In genomic region chr10:129586897-129587443, GRCh38 we compare ENCODE assay signal across 1 cellular context.
A peak's percentile ranks its signal among the peaks of the same experiment; 100 is the strongest.
TF ChIP-seq lines count a peak whose summit lies in the region.

No MANE protein-coding gene starts in this region.

TF ChIP-seq in HEK293, 187 proteins besides CTCF, POLR2A, EP300 and RAD21 (continued from another document):
- TF ChIP-seq ZNF362 (tag by site-specific recombination; IDR thresholded peaks at IDR 0.05) (no peak), REST (tag by site-specific recombination; IDR thresholded peaks at IDR 0.05) (no peak), AEBP2 (tag by site-specific recombination; IDR thresholded peaks at IDR 0.05; ENCODE audit: borderline replicate concordance) (no peak), ZNF621 (tag by site-specific recombination; IDR thresholded peaks at IDR 0.05) (no peak), ZNF302 (tag by site-specific recombination; IDR thresholded peaks at IDR 0.05; ENCODE audit: low read depth) (no peak), ZNF501 (tag by site-specific recombination; IDR thresholded peaks at IDR 0.05) (no peak), WT1 (tag by site-specific recombination; IDR thresholded peaks at IDR 0.05) (no peak), ZNF239 (tag by site-specific recombination; IDR thresholded peaks at IDR 0.05) (no peak), KLF16 (tag by site-specific recombination; IDR thresholded peaks at IDR 0.05) (no peak), ZNF639 (tag by site-specific recombination; IDR thresholded peaks at IDR 0.05) (0 out of 2 replicates have a peak, but pooled peaks have one; percentile 46), ZNF423 (tag by site-specific recombination; IDR thresholded peaks at IDR 0.05) (no peak), SETDB1 (IDR thresholded peaks at IDR 0.05; ENCODE audit: insufficient read length, low read length) (peak; percentile 92), PATZ1 (tag by site-specific recombination; IDR thresholded peaks at IDR 0.05) (no peak), KLF17 (tag by site-specific recombination; IDR thresholded peaks at IDR 0.05) (no peak), ZNF121 (tag by site-specific recombination; IDR thresholded peaks at IDR 0.05) (no peak), ZBTB26 (tag by site-specific recombination; optimal IDR thresholded peaks at IDR 0.05) (no peak), ZNF488 (tag by site-specific recombination; IDR thresholded peaks at IDR 0.05) (no peak), ZNF843 (tag by site-specific recombination; IDR thresholded peaks at IDR 0.05) (no peak), ZNF529 (tag by site-specific recombination; IDR thresholded peaks at IDR 0.05; ENCODE audit: insufficient replicate concordance) (peak; percentile 67), ZNF169 (tag by site-specific recombination; IDR thresholded peaks at IDR 0.05) (no peak), SP2 (tag by site-specific recombination; IDR thresholded peaks at IDR 0.05) (no peak), BCL11B (tag by site-specific recombination; IDR thresholded peaks at IDR 0.05; ENCODE audit: low read depth) (no peak), HIC1 (tag by site-specific recombination; IDR thresholded peaks at IDR 0.05) (no peak), ZBTB48 (tag by site-specific recombination; IDR thresholded peaks at IDR 0.05) (no peak), ZNF449 (tag by site-specific recombination; IDR thresholded peaks at IDR 0.05) (no peak), EGR2 (tag by site-specific recombination; IDR thresholded peaks at IDR 0.05; ENCODE audit: low read depth) (no peak), ZNF626 (tag by site-specific recombination; IDR thresholded peaks at IDR 0.05) (peak; percentile 85; the same call in 1 of the 2 replicates), ZNF266 (tag by site-specific recombination; IDR thresholded peaks at IDR 0.05; ENCODE audit: low read depth) (no peak), ZNF558 (tag by site-specific recombination; IDR thresholded peaks at IDR 0.05) (peak; percentile 45; the same call in 1 of the 2 replicates), ZNF157 (tag by site-specific recombination; IDR thresholded peaks at IDR 0.05) (no peak), PRDM4 (tag by site-specific recombination; IDR thresholded peaks at IDR 0.05) (peak; percentile 79), HOXC10 (CRISPR knock-in tag; IDR thresholded peaks at IDR 0.05) (no peak), ZNF510 (tag by site-specific recombination; IDR thresholded peaks at IDR 0.05; ENCODE audit: insufficient replicate concordance) (peak; percentile 67), TRIM28 (IDR thresholded peaks at IDR 0.05; ENCODE audit: borderline replicate concordance, low read length) (peak; percentile 99), ZNF830 (tag by site-specific recombination; IDR thresholded peaks at IDR 0.05; ENCODE audit: low read depth) (no peak), ZNF707 (tag by site-specific recombination; IDR thresholded peaks at IDR 0.05) (no peak), OVOL3 (tag by site-specific recombination; IDR thresholded peaks at IDR 0.05) (no peak)
TF ChIP-seq in HEK293: peak in this region for 11.
